ENCODE assay signal across 8 cellular contexts in the genomic region with DNA sequence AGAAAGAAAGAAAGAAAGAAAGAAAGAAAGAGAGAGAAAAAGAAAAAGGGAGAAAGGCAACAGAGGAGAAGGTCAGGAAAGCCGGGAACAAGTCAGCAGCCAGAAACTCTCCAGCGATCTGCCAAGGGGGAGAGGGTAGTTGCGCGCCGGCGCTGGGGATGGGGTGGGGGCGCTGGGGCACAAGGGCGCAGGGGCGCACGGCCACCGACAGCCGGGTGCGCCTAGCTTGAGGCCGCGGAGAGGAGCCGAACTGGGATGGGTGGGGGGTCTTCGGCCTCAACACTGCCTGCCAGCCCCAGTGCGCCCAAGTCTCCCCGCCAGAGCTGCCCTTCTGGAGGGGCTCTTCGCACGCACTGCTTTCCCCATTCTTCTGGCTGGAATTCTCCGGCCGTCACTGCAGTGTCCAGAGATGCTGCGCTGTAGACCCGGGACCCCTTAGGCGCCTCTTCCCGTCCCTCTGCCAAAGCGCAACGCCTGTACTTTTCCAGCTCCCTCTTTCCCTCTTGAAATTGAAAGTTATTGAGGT. TPM values are rescaled to one million over a fixed set of nuclear protein-coding genes. Genes with fewer than 3 reads are reported as not detected.
DNase-seq lines count a peak whose midpoint lies in the region; FAIRE-seq and TF ChIP-seq lines count a peak whose summit lies in the region.

No MANE protein-coding gene starts in this region.

- H3K27me3 ChIP-seq in H9 (ENCODE audit: insufficient read depth, low read length) (peaks cover 32% of the 10 kb centered on the region), muscle layer of colon (ENCODE audit: control insufficient read depth in 1 of 2, insufficient read depth in 2 of 2, low read length in 2 of 2) (peaks cover 5 to 25% of the 10 kb centered on the region in 2 donors)

- no peaks in the 10 kb centered on the region; a peak in 1 of 5 replicates for H3K9me3 Mint-ChIP-seq in H9

- no peak overlapping the region for H3K18ac ChIP-seq in H9 (ENCODE audit: insufficient read length, low read depth, low read length)

- H3K23me2 ChIP-seq in H9 (ENCODE audit: insufficient read length, low read depth, low read length, poor library complexity, severe bottlenecking): peaks cover 23% of the 10 kb centered on the region

- no peak overlapping the region for H4K5ac ChIP-seq in H9 (ENCODE audit: insufficient read length, low read depth, low read length)

- H3K4me2 ChIP-seq in H9 (ENCODE audit: insufficient read depth, insufficient read length, low read length): peak overlapping the region; percentile 94

- no peak overlapping the region for H3K9ac ChIP-seq in H9 (ENCODE audit: extremely low read depth, insufficient read length, low read length)
- no peak overlapping the region for H3K9ac ChIP-seq in muscle layer of colon (ENCODE audit: low read length)

- H3K79me2 ChIP-seq in H9 (ENCODE audit: insufficient read depth, low read length): no peaks in the 10 kb centered on the region

- H3K4me3 Mint-ChIP-seq in H9: peak overlapping the region; percentile 67 to 79

- WGBS in H9 (ENCODE audit: extremely low coverage, insufficient read length, low lambda C conversion rate): no CpG with 5 or more reads among the region's 29 CpGs

- H3K27ac Mint-ChIP-seq in H9: no peak overlapping the region

- H2BK120ac ChIP-seq in H9 (ENCODE audit: low read depth, low read length, poor library complexity, severe bottlenecking): no peak overlapping the region

- H3K4me1 Mint-ChIP-seq in H9: peaks cover 13 to 28% of the 10 kb centered on the region in 2 experiments

- H3K79me1 ChIP-seq in H9 (ENCODE audit: insufficient read depth, low read depth, low read length, poor library complexity, severe bottlenecking): no peaks in the 10 kb centered on the region

- H3K56ac ChIP-seq in H9 (ENCODE audit: insufficient read length, low read depth, low read length): no peak overlapping the region

- H3K4me1 ChIP-seq in H9 (ENCODE audit: insufficient read depth, low read length) (no peaks in the 10 kb centered on the region), muscle layer of colon (ENCODE audit: insufficient read depth, low read length) (peaks cover 19% of the 10 kb centered on the region)

- no peak overlapping the region for H2AK5ac ChIP-seq in H9 (ENCODE audit: insufficient read length, low read length)

- no peak overlapping the region for H3T11ph ChIP-seq in H9 (ENCODE audit: low read length)

- TF ChIP-seq POLR2A in GM12891 (IDR thresholded peaks at IDR 0.05; ENCODE audit: low read depth, low read length): no peak

- no peak overlapping the region for H3K4ac ChIP-seq in H9 (ENCODE audit: low read depth, low read length)

- H2BK20ac ChIP-seq in H9 (ENCODE audit: low read depth, low read length, poor library complexity, severe bottlenecking): no peak overlapping the region

- no peaks in the 10 kb centered on the region for H3K36me3 ChIP-seq in muscle layer of colon (ENCODE audit: insufficient read depth, low read length)

- H4K20me1 ChIP-seq in H9 (ENCODE audit: control insufficient read depth, insufficient read depth, insufficient read length): no peaks in the 10 kb centered on the region

- peak overlapping the region; percentile 76 for H3K4me3 ChIP-seq in coronary artery
- H3K4me3 ChIP-seq in muscle layer of colon (ENCODE audit: low read depth in 1 of 2, low read length in 2 of 2): peak overlapping the region; percentile 50 to 66

- no peak overlapping the region for H2BK12ac ChIP-seq in H9 (ENCODE audit: insufficient read length, low read depth, low read length)

- no peak overlapping the region for H3K23ac ChIP-seq in H9 (ENCODE audit: insufficient read length, low read depth, low read length)

- no peak overlapping the region for H4K91ac ChIP-seq in H9 (ENCODE audit: insufficient read length, low read depth, low read length)

- no peak for FAIRE-seq in GM12891 (lab: Jason Lieb, UNC)

- in situ Hi-C loops in ACHN (cut with HindIII; ENCODE audit: low pct_ligation_motif_present, low pct_unique_long_range_greater_than_20kb, low sequenced_read_pairs) (loop anchor here (25.0 kb wide), 1 partner anchor 306 kb away; no protein-coding TSS in a partner anchor), G401 (cut with HindIII; ENCODE audit: low sequenced_read_pairs) (no loop called here)

- no peak overlapping the region for H2AFZ ChIP-seq in H9 (ENCODE audit: low read length)

- H2BK5ac ChIP-seq in H9 (ENCODE audit: insufficient read length, low read length): no peak overlapping the region

- H3K9me3 ChIP-seq in H9 (ENCODE audit: control insufficient read depth, low read depth, low read length): no peaks in the 10 kb centered on the region
- H3K9me3 ChIP-seq in muscle layer of colon (ENCODE audit: low read length): no peaks in the 10 kb centered on the region

- peak; percentile 18 for DNase-seq in ACHN
- DNase-seq in H9: no peak
- DNase-seq in coronary artery (ENCODE audit: low spot score): no peak
- no peak for DNase-seq in GM12891 (ENCODE audit: insufficient read length, low spot score)
- DNase-seq in DMS153 (lab: John Stamatoyannopoulos, UW): no peak
- no peak for DNase-seq in G401 (ENCODE audit: low spot score)
- no peak for DNase-seq in NCI-H1694 treated with DMSO at 0.1 percent for 48 hours (lab: John Stamatoyannopoulos, UW)

- H3K27me3 Mint-ChIP-seq in H9 (ENCODE audit: low read depth): peaks cover 81% of the 10 kb centered on the region

- H3K14ac ChIP-seq in H9 (ENCODE audit: insufficient read depth, low read length): 0 out of 2 replicates have a peak overlapping the region, but pooled peaks have one; percentile 36

- no peak for TF ChIP-seq CTCF in H9 (conservative IDR thresholded peaks at IDR 0.05)
- TF ChIP-seq CTCF in coronary artery (IDR thresholded peaks at IDR 0.05): no peak

- H3K27ac ChIP-seq in H9 (ENCODE audit: insufficient read length, low read depth, low read length) (no peak overlapping the region), coronary artery (peak overlapping the region in 1 of 2 donors; percentile 73), muscle layer of colon (ENCODE audit: low read depth, low read length) (no peak overlapping the region)

- no peak overlapping the region for H2BK15ac ChIP-seq in H9 (ENCODE audit: low read depth, low read length)

- no peak overlapping the region for H4K8ac ChIP-seq in H9 (replicated peaks; ENCODE audit: insufficient read length, low read depth, low read length)

- H3K36me3 Mint-ChIP-seq in H9 (ENCODE audit: insufficient read depth in 1 of 3, low read depth in 3 of 3): no peaks in the 10 kb centered on the region; a peak in 1 of 7 replicates

TF ChIP-seq in GM12891, 5 proteins besides CTCF, POLR2A, EP300 and RAD21:
- TF ChIP-seq SPI1 (IDR thresholded peaks at IDR 0.05; ENCODE audit: low read depth, low read length) (no peak), PAX5 (IDR thresholded peaks at IDR 0.05; ENCODE audit: insufficient read depth, low read length, severe bottlenecking) (no peak), TAF1 (IDR thresholded peaks at IDR 0.05; ENCODE audit: low read depth, low read length) (no peak), POU2F2 (IDR thresholded peaks at IDR 0.05; ENCODE audit: low read depth, low read length) (no peak), POLR2AphosphoS5 (IDR thresholded peaks at IDR 0.05; ENCODE audit: low read depth, low read length) (no peak)
TF ChIP-seq in GM12891: peak in this region for 0.

RNA-seq across cellular contexts. Expression of a gene that starts 0.4 kb away (rescaled TPM):
- not detected in 2 replicates for total RNA-seq in H9 (2021)
- polyA plus RNA-seq in GM12891 (2012; ENCODE audit: low read depth, missing spikeins): 0.04 TPM
- total RNA-seq in G401 (2014; rRNA removed; shearing (Covaris generic)): 5.7 TPM in 1 of 2 replicates, not detected in the other
